In the genomic region with DNA sequence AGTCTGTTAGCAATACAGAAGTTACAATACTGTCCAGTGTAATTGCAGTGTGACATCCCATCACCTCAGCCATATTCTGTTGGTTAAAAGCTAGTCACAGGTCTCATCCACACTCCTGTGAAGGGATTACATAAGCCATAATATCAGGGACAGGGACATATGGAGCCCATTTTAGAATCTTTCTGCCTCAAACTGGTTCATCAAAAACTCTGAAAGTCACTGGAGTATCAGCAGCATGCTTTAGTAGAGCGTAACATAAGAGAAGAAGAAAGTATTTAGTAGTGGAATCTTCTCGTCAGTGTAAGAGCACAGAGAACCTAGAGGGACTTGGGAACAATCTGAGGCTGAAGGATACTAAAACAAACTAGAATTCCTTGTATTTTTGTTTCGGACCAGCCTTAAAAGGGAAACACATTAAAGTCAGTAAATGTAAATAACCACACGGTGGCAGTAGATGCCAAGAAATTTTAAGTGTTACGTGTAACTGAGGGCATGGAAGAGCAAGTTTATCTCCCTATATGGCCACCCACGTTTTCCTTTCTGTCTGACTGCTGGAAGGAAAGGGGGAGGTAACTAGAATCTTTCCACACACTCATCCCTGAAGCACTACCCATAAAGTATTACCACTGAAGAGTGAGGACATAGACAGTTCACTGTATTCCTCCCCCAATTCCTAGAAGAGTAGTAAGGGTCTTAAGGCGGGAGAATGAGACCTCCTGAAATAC, we compare ENCODE assay signal across 8 cellular contexts. TPM values are rescaled to one million over a fixed set of nuclear protein-coding genes. Genes with fewer than 3 reads are reported as not detected.
DNase-seq lines count a peak whose midpoint lies in the region; ATAC-seq, FAIRE-seq and TF ChIP-seq lines count a peak whose summit lies in the region.

No MANE protein-coding gene starts in this region.

- FAIRE-seq in endometrium (lab: Jason Lieb, UNC): peak; percentile 94

- H3K9ac ChIP-seq in mesendoderm (ENCODE audit: low read length): peak overlapping the region; percentile 59

- WGBS in mesendoderm (ENCODE audit: extremely low coverage, insufficient coverage, low lambda C conversion rate): no CpG with 5 or more reads among the region's 7 CpGs
- 0 to 14% methylated on average over 2 to 7 of the region's 7 CpGs for WGBS in transverse colon (ENCODE audit: low coverage in 1 of 2), 2 donors

- peak; percentile 63 to 75 (median 69) for TF ChIP-seq CTCF in transverse colon (IDR thresholded peaks at IDR 0.05)

- POLR2A ChIA-PET in CD4-positive, alpha-beta memory T cell (lab: Charles Lee; ENCODE audit: partially characterized antibody): no interaction called here

- no peak overlapping the region for H2AK5ac ChIP-seq in mesendoderm (ENCODE audit: low read length)

- no peaks in the 10 kb centered on the region for H3K4me1 ChIP-seq in CD4-positive, alpha-beta memory T cell (ENCODE audit: insufficient read depth, low read length)
- H3K4me1 ChIP-seq in mesendoderm (ENCODE audit: control insufficient read depth, low read depth, low read length) (peaks cover 3% of the 10 kb centered on the region), transverse colon (peaks cover 0 to 9% (median 0%) of the 10 kb centered on the region in 4 donors)

- H3K27me3 Mint-ChIP-seq in CD4-positive, alpha-beta memory T cell: peaks cover 10 to 13% of the 10 kb centered on the region in 2 donors

- H3K18ac ChIP-seq in mesendoderm (ENCODE audit: low read length): no peak overlapping the region

- H3K56ac ChIP-seq in mesendoderm (ENCODE audit: low read length): peak overlapping the region; percentile 84

- H3K4me3 Mint-ChIP-seq in CD4-positive, alpha-beta memory T cell: peak overlapping the region in 1 of 8 donors; percentile 4

- in situ Hi-C loops in transverse colon (cut with MboI; ENCODE audit: low pct_ligation_motif_present in 1 of 4, low pct_unique_long_range_greater_than_20kb in 1 of 4, low sequenced_read_pairs in 3 of 4): loop anchor here (10.0 to 25.0 kb wide), 3 partner anchors 654 to 1056 kb away; no protein-coding TSS in a partner anchor

- H3K4me2 ChIP-seq in mesendoderm (ENCODE audit: low read length): no peak overlapping the region

- H2BK5ac ChIP-seq in mesendoderm (ENCODE audit: low read length): peak overlapping the region; percentile 52

- H3K27ac Mint-ChIP-seq in CD4-positive, alpha-beta memory T cell: peak overlapping the region in 1 of 7 donors; percentile 13

- ATAC-seq in GM18861 (IDR thresholded peaks at IDR 0.05; ENCODE audit: unreplicated experiment) (peak; percentile 91), HG03039 (IDR thresholded peaks at IDR 0.05; ENCODE audit: unreplicated experiment) (peak; percentile 85)

- no peaks in the 10 kb centered on the region for H3K79me2 ChIP-seq in mesendoderm (ENCODE audit: control insufficient read depth, insufficient read depth, low read length)

- intact Hi-C loops in CD4-positive, alpha-beta memory T cell (cut with micrococcal nuclease): loop anchor here (1.0 to 10.0 kb wide), 7 partner anchors 226 to 1060 kb away; a partner anchor contains a TSS
- intact Hi-C loops in transverse colon (cut with DNase I; ENCODE audit: low total_unique reads): loop anchor here (5.0 kb wide), 1 partner anchor 544 kb away; a partner anchor contains a TSS

- no peak overlapping the region for H4K8ac ChIP-seq in mesendoderm (ENCODE audit: low read depth, low read length)

- H3K4me3 ChIP-seq in CD4-positive, alpha-beta memory T cell (ENCODE audit: low read length in 2 of 2): no peak overlapping the region
- H3K4me3 ChIP-seq in mesendoderm (ENCODE audit: low read length) (no peak overlapping the region), transverse colon (no peak overlapping the region)

- H2BK120ac ChIP-seq in mesendoderm (ENCODE audit: low read depth, low read length): no peak overlapping the region

- H2BK15ac ChIP-seq in mesendoderm (replicated peaks; ENCODE audit: low read depth): peak overlapping the region; percentile 89

- no peaks in the 10 kb centered on the region for H3K9me3 ChIP-seq in CD4-positive, alpha-beta memory T cell (ENCODE audit: control insufficient read depth in 1 of 2, low read length in 2 of 2)
- no peaks in the 10 kb centered on the region for H3K9me3 ChIP-seq in transverse colon

- H3K27ac ChIP-seq in CD4-positive, alpha-beta memory T cell (ENCODE audit: low read depth, low read length): no peak overlapping the region
- H3K27ac ChIP-seq in mesendoderm (ENCODE audit: low read depth, low read length): peak overlapping the region; percentile 23
- H3K27ac ChIP-seq in transverse colon: peak overlapping the region; percentile 50 to 77 (median 66)

- H3K27me3 ChIP-seq in CD4-positive, alpha-beta memory T cell (ENCODE audit: insufficient read depth, low read length): no peaks in the 10 kb centered on the region
- no peaks in the 10 kb centered on the region for H3K27me3 ChIP-seq in mesendoderm (ENCODE audit: insufficient read depth, low read length, poor library complexity)
- no peaks in the 10 kb centered on the region for H3K27me3 ChIP-seq in transverse colon

- DNase-seq in CD4-positive, alpha-beta memory T cell: peak; percentile 43 to 60 (median 57)
- DNase-seq in NCI-H146 treated with DMSO at 0.1 percent for 48 hours (lab: John Stamatoyannopoulos, UW; ENCODE audit: unreplicated experiment) (peak; percentile 75), SW 1271 (lab: John Stamatoyannopoulos, UW) (peak; percentile 4 to 67), mesendoderm (peak; percentile 93), transverse colon (peak; percentile 11)

- H3K9me3 Mint-ChIP-seq in CD4-positive, alpha-beta memory T cell: no peaks in the 10 kb centered on the region

- H4K5ac ChIP-seq in mesendoderm (ENCODE audit: low read length): peak overlapping the region; percentile 61

- H3K4me1 Mint-ChIP-seq in CD4-positive, alpha-beta memory T cell: peaks cover 0 to 6% (median 3%) of the 10 kb centered on the region in 4 donors

- no peak for TF ChIP-seq POLR2A in transverse colon (IDR thresholded peaks at IDR 0.05)

- CTCF ChIA-PET in CD4-positive, alpha-beta memory T cell (lab: Charles Lee; ENCODE audit: partially characterized antibody): interaction anchor here (1.2 to 3.5 kb wide), 2 partner anchors 1059 to 1062 kb away, joined by 3 to 33 read pairs; no protein-coding TSS in a partner anchor

- no peaks in the 10 kb centered on the region for H3K79me1 ChIP-seq in mesendoderm (ENCODE audit: low read length)

- H3K23ac ChIP-seq in mesendoderm (ENCODE audit: low read length): no peak overlapping the region

- TF ChIP-seq EP300 in transverse colon (IDR thresholded peaks at IDR 0.05; ENCODE audit: low read depth): no peak

- no peak overlapping the region for H3K4ac ChIP-seq in mesendoderm (ENCODE audit: low read depth, low read length)

- H3K36me3 Mint-ChIP-seq in CD4-positive, alpha-beta memory T cell: no peaks in the 10 kb centered on the region

- H3K36me3 ChIP-seq in CD4-positive, alpha-beta memory T cell (ENCODE audit: insufficient read depth, low read length): no peaks in the 10 kb centered on the region
- H3K36me3 ChIP-seq in mesendoderm (ENCODE audit: control insufficient read depth, insufficient read depth, low read length) (no peaks in the 10 kb centered on the region), transverse colon (no peaks in the 10 kb centered on the region)

RNA-seq across cellular contexts. Expression of a gene that starts 41.6 kb away (rescaled TPM):
- total RNA-seq in CD4-positive, alpha-beta memory T cell: 10 to 100 TPM; 19.0 to 20.5 TPM
- polyA plus RNA-seq in CD4-positive, alpha-beta memory T cell: 10 to 100 TPM in 1 of 2 donors, 1 to 10 TPM in 1; 9.0 to 11.1 TPM
- polyA plus RNA-seq in mesendoderm (2013, experiment 1 of 2): 8.5 TPM
- 8.4 TPM for polyA plus RNA-seq in mesendoderm (2013, experiment 2 of 2)
- total RNA-seq in transverse colon: 10 to 100 TPM in 2 of 4 donors, 1 to 10 TPM in 2; 8.0 to 25.9 (median 17.1) TPM

RNA-seq across cellular contexts. Expression of a gene that starts 42.1 kb away (rescaled TPM):
- total RNA-seq in CD4-positive, alpha-beta memory T cell: under 1 TPM; 0.29 to 0.33 TPM
- not detected for polyA plus RNA-seq in CD4-positive, alpha-beta memory T cell
- 3.3 TPM for polyA plus RNA-seq in mesendoderm (2013, experiment 1 of 2)
- 3.0 TPM for polyA plus RNA-seq in mesendoderm (2013, experiment 2 of 2)
- 10 to 100 TPM in 2 of 4 donors, 1 to 10 TPM in 2; 3.0 to 32.4 (median 18.9) TPM for total RNA-seq in transverse colon

Comparison
In these comparisons a context has a peak if more than half of its experiments do, and no peak if none do; other contexts are left out.
1. DNase-seq: peak in every context shown above with its lines; median percentile 93 in mesendoderm; 75 in NCI-H146 treated with DMSO at 0.1 percent for 48 hours; 57 in CD4-positive, alpha-beta memory T cell; 36 in SW 1271; 11 in transverse colon.